Comparison of ENCODE assay signal across 1 cellular context in the genomic region with DNA sequence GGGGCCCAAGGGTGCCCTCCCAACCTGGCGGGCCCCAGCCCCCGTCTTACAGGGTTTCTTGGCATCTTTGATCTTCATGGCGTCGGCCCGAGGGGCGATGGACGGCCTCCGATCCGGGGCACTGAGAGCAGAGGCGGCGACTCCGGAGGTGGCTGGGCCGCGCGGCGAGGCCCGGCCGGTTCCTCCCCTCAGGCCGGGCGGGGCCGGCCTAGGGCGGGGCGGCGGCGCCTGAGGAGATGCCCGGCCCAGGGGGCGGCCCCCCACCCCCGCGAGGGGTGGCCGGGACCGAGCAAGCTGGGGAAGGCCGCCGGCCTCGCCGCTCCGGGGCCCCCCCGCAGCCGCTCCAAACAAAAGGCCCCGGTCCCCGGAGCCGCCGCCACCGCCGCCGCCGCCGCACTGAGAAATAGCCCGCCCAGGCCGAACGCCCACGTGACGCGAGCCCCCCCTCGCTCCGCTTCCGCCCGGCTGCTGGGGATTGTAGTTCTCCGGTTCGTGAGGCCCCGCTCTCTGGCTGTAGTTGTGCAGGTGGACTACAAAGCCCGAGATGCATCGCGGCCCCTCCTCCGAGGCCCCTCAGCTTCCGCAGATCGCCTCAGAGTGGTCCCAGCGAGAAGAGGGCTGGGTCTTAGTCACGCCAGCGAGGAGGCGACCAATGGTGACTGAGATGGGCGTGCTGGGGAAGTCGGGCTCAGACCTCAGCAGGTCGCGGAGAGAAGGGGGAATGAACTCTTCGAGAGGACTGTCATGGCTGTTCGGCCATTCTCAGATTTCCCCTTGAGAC.
TF ChIP-seq lines count a peak whose summit lies in the region.

TSS of gene PANK3 (minus strand) at position 163 of the 781 bp plus-strand sequence. CDS start at position 78, 85 bp downstream.

TF ChIP-seq in GM23338, 12 proteins besides CTCF, POLR2A, EP300 and RAD21 (continued from another document):
- TF ChIP-seq CREB1 (CRISPR knock-in tag; IDR thresholded peaks at IDR 0.05; ENCODE audit: low read depth) (peak; percentile 69), ZNF331 (CRISPR knock-in tag; IDR thresholded peaks at IDR 0.05; ENCODE audit: low read depth) (no peak), POLR2AphosphoS5 (IDR thresholded peaks at IDR 0.05; ENCODE audit: low read depth) (peak; percentile 99), STAT1 (IDR thresholded peaks at IDR 0.05; ENCODE audit: unreplicated experiment) (no peak), NANOG (IDR thresholded peaks at IDR 0.05; ENCODE audit: borderline replicate concordance) (no peak), ETS1 (IDR thresholded peaks at IDR 0.05) (peak; percentile 98), ZNF462 (CRISPR knock-in tag; IDR thresholded peaks at IDR 0.05) (no peak)
